ENCODE assay signal across 1 cellular context in the genomic region with DNA sequence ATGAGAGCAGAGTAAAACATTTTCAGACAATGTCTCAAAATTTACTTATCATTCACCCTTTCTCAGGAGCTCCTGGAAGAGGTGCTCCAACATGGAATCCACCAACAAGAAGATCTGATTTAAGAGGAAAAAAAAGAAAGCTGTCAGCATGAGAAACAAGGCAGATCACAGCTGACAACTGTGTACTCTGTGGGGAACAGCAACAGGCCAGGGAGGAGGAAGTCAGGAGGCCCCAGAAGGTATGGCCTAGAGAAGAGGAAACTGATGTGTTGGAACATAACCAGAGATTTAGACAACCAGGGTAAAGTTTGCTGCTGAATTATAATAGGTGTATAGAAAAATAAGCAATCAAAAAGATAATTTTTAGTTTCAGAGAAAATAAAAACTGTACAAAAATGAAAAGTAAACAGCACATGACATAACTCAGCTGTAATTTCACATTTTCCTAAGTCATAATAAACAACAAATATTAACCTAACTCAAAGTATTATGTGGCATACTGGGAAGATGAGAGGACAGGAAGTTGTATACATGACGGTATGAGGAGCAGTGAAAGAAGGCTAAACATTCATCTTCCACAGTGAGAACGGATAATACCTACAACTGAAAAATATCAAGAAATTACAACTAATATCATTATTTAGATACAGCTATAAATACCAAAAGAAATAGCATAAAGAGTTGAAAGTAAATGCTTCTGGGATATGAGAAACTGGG.
TF ChIP-seq lines count a peak whose summit lies in the region.

No MANE protein-coding gene starts in this region.

TF ChIP-seq in SK-N-SH treated with all-trans-retinoic acid at 6 μM for 48 hours, 23 proteins besides CTCF, POLR2A, EP300 and RAD21 (continued from another document):
- TF ChIP-seq, protein P1, sequence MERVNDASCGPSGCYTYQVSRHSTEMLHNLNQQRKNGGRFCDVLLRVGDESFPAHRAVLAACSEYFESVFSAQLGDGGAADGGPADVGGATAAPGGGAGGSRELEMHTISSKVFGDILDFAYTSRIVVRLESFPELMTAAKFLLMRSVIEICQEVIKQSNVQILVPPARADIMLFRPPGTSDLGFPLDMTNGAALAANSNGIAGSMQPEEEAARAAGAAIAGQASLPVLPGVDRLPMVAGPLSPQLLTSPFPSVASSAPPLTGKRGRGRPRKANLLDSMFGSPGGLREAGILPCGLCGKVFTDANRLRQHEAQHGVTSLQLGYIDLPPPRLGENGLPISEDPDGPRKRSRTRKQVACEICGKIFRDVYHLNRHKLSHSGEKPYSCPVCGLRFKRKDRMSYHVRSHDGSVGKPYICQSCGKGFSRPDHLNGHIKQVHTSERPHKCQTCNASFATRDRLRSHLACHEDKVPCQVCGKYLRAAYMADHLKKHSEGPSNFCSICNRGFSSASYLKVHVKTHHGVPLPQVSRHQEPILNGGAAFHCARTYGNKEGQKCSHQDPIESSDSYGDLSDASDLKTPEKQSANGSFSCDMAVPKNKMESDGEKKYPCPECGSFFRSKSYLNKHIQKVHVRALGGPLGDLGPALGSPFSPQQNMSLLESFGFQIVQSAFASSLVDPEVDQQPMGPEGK (CRISPR knock-in tag; IDR thresholded peaks at IDR 0.05; ENCODE audit: borderline replicate concordance): no peak
- TF ChIP-seq, protein P2, sequence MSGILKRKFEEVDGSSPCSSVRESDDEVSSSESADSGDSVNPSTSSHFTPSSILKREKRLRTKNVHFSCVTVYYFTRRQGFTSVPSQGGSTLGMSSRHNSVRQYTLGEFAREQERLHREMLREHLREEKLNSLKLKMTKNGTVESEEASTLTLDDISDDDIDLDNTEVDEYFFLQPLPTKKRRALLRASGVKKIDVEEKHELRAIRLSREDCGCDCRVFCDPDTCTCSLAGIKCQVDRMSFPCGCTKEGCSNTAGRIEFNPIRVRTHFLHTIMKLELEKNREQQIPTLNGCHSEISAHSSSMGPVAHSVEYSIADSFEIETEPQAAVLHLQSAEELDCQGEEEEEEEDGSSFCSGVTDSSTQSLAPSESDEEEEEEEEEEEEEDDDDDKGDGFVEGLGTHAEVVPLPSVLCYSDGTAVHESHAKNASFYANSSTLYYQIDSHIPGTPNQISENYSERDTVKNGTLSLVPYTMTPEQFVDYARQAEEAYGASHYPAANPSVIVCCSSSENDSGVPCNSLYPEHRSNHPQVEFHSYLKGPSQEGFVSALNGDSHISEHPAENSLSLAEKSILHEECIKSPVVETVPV (CRISPR knock-in tag; IDR thresholded peaks at IDR 0.05): no peak
- TF ChIP-seq, protein P3, sequence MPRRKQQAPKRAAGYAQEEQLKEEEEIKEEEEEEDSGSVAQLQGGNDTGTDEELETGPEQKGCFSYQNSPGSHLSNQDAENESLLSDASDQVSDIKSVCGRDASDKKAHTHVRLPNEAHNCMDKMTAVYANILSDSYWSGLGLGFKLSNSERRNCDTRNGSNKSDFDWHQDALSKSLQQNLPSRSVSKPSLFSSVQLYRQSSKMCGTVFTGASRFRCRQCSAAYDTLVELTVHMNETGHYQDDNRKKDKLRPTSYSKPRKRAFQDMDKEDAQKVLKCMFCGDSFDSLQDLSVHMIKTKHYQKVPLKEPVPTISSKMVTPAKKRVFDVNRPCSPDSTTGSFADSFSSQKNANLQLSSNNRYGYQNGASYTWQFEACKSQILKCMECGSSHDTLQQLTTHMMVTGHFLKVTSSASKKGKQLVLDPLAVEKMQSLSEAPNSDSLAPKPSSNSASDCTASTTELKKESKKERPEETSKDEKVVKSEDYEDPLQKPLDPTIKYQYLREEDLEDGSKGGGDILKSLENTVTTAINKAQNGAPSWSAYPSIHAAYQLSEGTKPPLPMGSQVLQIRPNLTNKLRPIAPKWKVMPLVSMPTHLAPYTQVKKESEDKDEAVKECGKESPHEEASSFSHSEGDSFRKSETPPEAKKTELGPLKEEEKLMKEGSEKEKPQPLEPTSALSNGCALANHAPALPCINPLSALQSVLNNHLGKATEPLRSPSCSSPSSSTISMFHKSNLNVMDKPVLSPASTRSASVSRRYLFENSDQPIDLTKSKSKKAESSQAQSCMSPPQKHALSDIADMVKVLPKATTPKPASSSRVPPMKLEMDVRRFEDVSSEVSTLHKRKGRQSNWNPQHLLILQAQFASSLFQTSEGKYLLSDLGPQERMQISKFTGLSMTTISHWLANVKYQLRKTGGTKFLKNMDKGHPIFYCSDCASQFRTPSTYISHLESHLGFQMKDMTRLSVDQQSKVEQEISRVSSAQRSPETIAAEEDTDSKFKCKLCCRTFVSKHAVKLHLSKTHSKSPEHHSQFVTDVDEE (CRISPR knock-in tag; IDR thresholded peaks at IDR 0.05): no peak
- TF ChIP-seq ZFP30 (CRISPR knock-in tag; IDR thresholded peaks at IDR 0.05) (no peak), BACH2 (CRISPR knock-in tag; IDR thresholded peaks at IDR 0.05; ENCODE audit: borderline replicate concordance) (no peak), GLIS3 (CRISPR knock-in tag; IDR thresholded peaks at IDR 0.05) (no peak)
